Comparison of ENCODE assay signal across 9 cellular contexts in genomic region chr11:102599642-102600261, GRCh38. TPM values are rescaled to one million over a fixed set of nuclear protein-coding genes. Genes with fewer than 3 reads are reported as not detected.
DNase-seq lines count a peak whose midpoint lies in the region; ATAC-seq and TF ChIP-seq lines count a peak whose summit lies in the region.
"Had no signal": no experiment of that assay in that cellular context is flagged by ENCODE, and none has a peak within 500 bp of the region (broad histone marks: within the 10 kb centered on the region; RNA-seq: fewer than 3 reads in every experiment).

No MANE protein-coding gene starts in this region.

- H3K4me1 Mint-ChIP-seq in progenitor cell of endocrine pancreas (ENCODE audit: low read depth): peaks cover 14% of the 10 kb centered on the region

- TF ChIP-seq POLR2A in tibial nerve (IDR thresholded peaks at IDR 0.05): no peak

- H3K36me3 Mint-ChIP-seq in progenitor cell of endocrine pancreas (ENCODE audit: insufficient read depth): peaks cover 1% of the 10 kb centered on the region

- H3K4me1 ChIP-seq in esophagus (ENCODE audit: control insufficient read depth in 2 of 2, insufficient read depth in 2 of 2, low read length in 1 of 2) (no peaks in the 10 kb centered on the region), tibial nerve (peaks cover 0 to 38% (median 14%) of the 10 kb centered on the region in 4 donors)

- no peaks in the 10 kb centered on the region for H3K27me3 Mint-ChIP-seq in progenitor cell of endocrine pancreas

- H3K27ac ChIP-seq in esophagus (ENCODE audit: low read depth in 2 of 2, low read length in 1 of 2): peak overlapping the region; percentile 6 to 22
- peak overlapping the region in 3 of 4 donors; percentile 68 to 74 (median 73) for H3K27ac ChIP-seq in tibial nerve

- peak; percentile 92 to 95 for ATAC-seq in activated CD4-positive, CD25-positive, alpha-beta regulatory T cell treated with anti-CD3 and anti-CD28 coated beads, Interleukin-2, amount 50 U/mL, for 24 hours
- peak; percentile 93 for ATAC-seq in HG02642 (IDR thresholded peaks at IDR 0.05; ENCODE audit: poor library complexity, unreplicated experiment)

- peaks cover 6% of the 10 kb centered on the region for H3K9me3 Mint-ChIP-seq in progenitor cell of endocrine pancreas (ENCODE audit: low read depth)

- no peaks in the 10 kb centered on the region for H3K27me3 ChIP-seq in esophagus (ENCODE audit: control insufficient read depth in 1 of 2, insufficient read depth in 2 of 2, low read length in 2 of 2)
- H3K27me3 ChIP-seq in tibial nerve: no peaks in the 10 kb centered on the region
- H3K27me3 ChIP-seq: BLaER1 treated with 17β-estradiol and CSF1 and Interleukin-3, amounts not matched to agents 10 nM and 100 nM had no signal

- no peak for TF ChIP-seq EP300 in tibial nerve (IDR thresholded peaks at IDR 0.05)

- no peaks in the 10 kb centered on the region for H3K36me3 ChIP-seq in esophagus (ENCODE audit: control insufficient read depth in 2 of 2, insufficient read depth in 2 of 2, low read length in 1 of 2)
- no peaks in the 10 kb centered on the region for H3K36me3 ChIP-seq in tibial nerve
- H3K36me3 ChIP-seq: BLaER1 treated with 17β-estradiol and CSF1 and Interleukin-3, amounts not matched to agents 10 nM and 100 nM had no signal

- H3K4me3 Mint-ChIP-seq in progenitor cell of endocrine pancreas (ENCODE audit: low read depth): no peak overlapping the region

- TF ChIP-seq CTCF in tibial nerve (IDR thresholded peaks at IDR 0.05) (no peak), progenitor cell of endocrine pancreas (IDR thresholded peaks at IDR 0.05; ENCODE audit: unreplicated experiment) (no peak)

- H3K9me3 ChIP-seq in esophagus (ENCODE audit: control insufficient read depth in 2 of 2, insufficient read depth in 1 of 2, low read depth in 1 of 2, low read length in 1 of 2) (no peaks in the 10 kb centered on the region), tibial nerve (no peaks in the 10 kb centered on the region)
- H3K9me3 ChIP-seq: BLaER1 treated with 17β-estradiol and CSF1 and Interleukin-3, amounts not matched to agents 10 nM and 100 nM had no signal

- WGBS in esophagus, 2 donors: 32 to 35% methylated on average over 3 of the region's 3 CpGs
- 61 to 69% methylated on average over 3 of the region's 3 CpGs for WGBS in tibial nerve, 2 donors

- H3K4me3 ChIP-seq in esophagus (ENCODE audit: low read depth in 1 of 2, low read length in 2 of 2) (no peak overlapping the region), tibial nerve (no peak overlapping the region)
- H3K4me3 ChIP-seq: BLaER1 treated with 17β-estradiol and CSF1 and Interleukin-3, amounts not matched to agents 10 nM and 100 nM had no signal

- no peak for DNase-seq in activated CD4-positive, CD25-positive, alpha-beta regulatory T cell treated with anti-CD3 and anti-CD28 coated beads, Interleukin-2, amount 50 U/mL, for 72 hours
- DNase-seq in NOMO-1 treated with DMSO at 0.1 percent for 48 hours (lab: John Stamatoyannopoulos, UW; ENCODE audit: unreplicated experiment) (peak; percentile 83), tibial nerve (ENCODE audit: low spot score in 2 of 2) (no peak), C1 segment of cervical spinal cord (lab: John Stamatoyannopoulos, UW) (no peak), progenitor cell of endocrine pancreas (ENCODE audit: low spot score, unreplicated experiment) (no peak)

- H3K27ac Mint-ChIP-seq in progenitor cell of endocrine pancreas: no peak overlapping the region

RNA-seq across cellular contexts. Expression of gene MMP20, which starts 25.4 kb away (rescaled TPM):
- not detected for polyA plus RNA-seq in esophagus
- total RNA-seq in tibial nerve: not detected
- not detected in 2 replicates for total RNA-seq in progenitor cell of endocrine pancreas
